In the genomic region with DNA sequence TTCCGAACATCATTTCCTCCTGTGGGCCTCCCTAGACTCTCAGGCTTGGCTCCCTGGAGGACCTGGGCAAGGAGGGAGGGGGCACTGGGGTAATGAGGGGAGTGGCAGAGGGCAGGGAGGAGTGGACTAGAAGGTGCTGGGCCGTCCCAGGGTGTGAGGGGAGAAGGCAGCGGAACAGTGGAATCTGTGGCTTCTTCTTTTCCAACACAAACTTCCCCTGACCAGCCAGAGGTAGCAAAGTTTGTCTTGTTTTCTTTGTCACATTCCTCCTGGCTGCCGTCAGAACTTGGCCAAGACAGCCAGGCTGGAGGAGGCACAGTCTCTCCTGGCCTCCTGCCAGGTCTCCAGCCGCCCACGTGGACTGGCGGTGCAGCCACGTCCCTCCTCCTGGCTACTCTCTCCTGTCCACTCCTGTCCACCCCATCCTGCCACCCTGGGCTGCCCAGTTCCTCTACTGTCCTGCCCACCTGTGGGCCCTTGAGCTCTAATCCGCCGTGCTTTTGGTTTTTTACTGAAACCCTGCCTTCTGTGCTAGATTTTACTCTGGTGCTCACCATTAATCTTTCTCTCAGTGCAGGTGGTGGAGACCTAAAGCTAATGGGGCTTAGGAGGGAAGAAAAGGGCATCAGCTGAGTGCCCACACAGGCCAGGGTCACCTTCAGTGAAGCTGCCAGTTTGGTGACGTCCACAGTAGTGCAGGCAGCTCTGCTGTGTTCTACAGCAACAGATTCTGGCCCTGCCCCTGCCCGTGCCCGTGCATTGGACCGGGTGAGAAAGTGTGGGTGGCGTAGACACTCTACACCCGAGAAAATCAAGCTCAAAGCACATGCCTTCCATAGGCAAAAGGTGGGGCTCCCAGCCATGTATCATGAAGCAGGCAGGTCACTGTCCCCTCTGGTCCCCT, we compare ENCODE assay signal across 8 cellular contexts. TPM values are rescaled to one million over a fixed set of nuclear protein-coding genes. Genes with fewer than 3 reads are reported as not detected.
A peak's percentile ranks its signal among the peaks of the same experiment; 100 is the strongest.
DNase-seq lines count a peak whose midpoint lies in the region; ATAC-seq and TF ChIP-seq lines count a peak whose summit lies in the region.

No MANE protein-coding gene starts in this region.

- H3K27ac ChIP-seq in right lobe of liver: peak overlapping the region in 1 of 3 donors; percentile 13
- H3K27ac ChIP-seq in upper lobe of right lung: no peak overlapping the region

- H3K4me1 ChIP-seq in right lobe of liver (no peaks in the 10 kb centered on the region), upper lobe of right lung (peaks cover 2% of the 10 kb centered on the region)

- H3K27ac Mint-ChIP-seq in chondrocyte (ENCODE audit: unreplicated experiment): peak overlapping the region; percentile 94
- no peak overlapping the region for H3K27ac Mint-ChIP-seq in activated T-helper 17 cell treated with anti-CD3 and anti-CD28 coated beads, Interleukin-2, amount 50 U/mL, for 72 hours

- no peak for TF ChIP-seq POLR2A in right lobe of liver (IDR thresholded peaks at IDR 0.05)

- H3K9me3 Mint-ChIP-seq in chondrocyte (ENCODE audit: low read depth): no peaks in the 10 kb centered on the region
- no peaks in the 10 kb centered on the region for H3K9me3 Mint-ChIP-seq in activated T-helper 17 cell treated with anti-CD3 and anti-CD28 coated beads, Interleukin-2, amount 50 U/mL, for 72 hours

- H3K27me3 ChIP-seq in right lobe of liver (no peaks in the 10 kb centered on the region), upper lobe of right lung (no peaks in the 10 kb centered on the region)

- H3K9me3 ChIP-seq in right lobe of liver: no peaks in the 10 kb centered on the region
- H3K9me3 ChIP-seq in upper lobe of right lung: no peaks in the 10 kb centered on the region

- TF ChIP-seq CTCF in chondrocyte (IDR thresholded peaks at IDR 0.05) (no peak), right lobe of liver (IDR thresholded peaks at IDR 0.05) (no peak), upper lobe of right lung (IDR thresholded peaks at IDR 0.05) (no peak)

- 50% methylated on average over 14 of the region's 16 CpGs for WGBS in right lobe of liver (ENCODE audit: insufficient coverage, low coverage, low lambda C conversion rate, missing lambda C conversion rate)

- peaks cover 51% of the 10 kb centered on the region for H3K4me1 Mint-ChIP-seq in chondrocyte (ENCODE audit: low read depth)
- H3K4me1 Mint-ChIP-seq in activated T-helper 17 cell treated with anti-CD3 and anti-CD28 coated beads, Interleukin-2, amount 50 U/mL, for 72 hours: peaks cover 3% of the 10 kb centered on the region

- peaks cover 3% of the 10 kb centered on the region for H3K27me3 Mint-ChIP-seq in chondrocyte (ENCODE audit: low read depth)
- no peaks in the 10 kb centered on the region for H3K27me3 Mint-ChIP-seq in activated T-helper 17 cell treated with anti-CD3 and anti-CD28 coated beads, Interleukin-2, amount 50 U/mL, for 72 hours

- H3K36me3 Mint-ChIP-seq in chondrocyte (ENCODE audit: low read depth): no peaks in the 10 kb centered on the region
- H3K36me3 Mint-ChIP-seq in activated T-helper 17 cell treated with anti-CD3 and anti-CD28 coated beads, Interleukin-2, amount 50 U/mL, for 72 hours (ENCODE audit: low read depth): no peaks in the 10 kb centered on the region

- no peak overlapping the region for H3K4me3 ChIP-seq in right lobe of liver
- H3K4me3 ChIP-seq in upper lobe of right lung: no peak overlapping the region

- ATAC-seq in right lobe of liver: peak; percentile 54 to 79 (median 60)
- ATAC-seq in upper lobe of right lung: peak; percentile 50
- no peak for ATAC-seq in activated T-helper 17 cell treated with anti-CD3 and anti-CD28 coated beads, Interleukin-2, amount 50 U/mL, for 72 hours (replicated peaks)

- intact Hi-C loops in right lobe of liver (cut with DNase I): no loop called here
- intact Hi-C loops in upper lobe of right lung (cut with DNase I): no loop called here

- H3K36me3 ChIP-seq in right lobe of liver (no peaks in the 10 kb centered on the region), upper lobe of right lung (no peaks in the 10 kb centered on the region)

- no peak overlapping the region for H3K4me3 Mint-ChIP-seq in chondrocyte (ENCODE audit: unreplicated experiment)
- no peak overlapping the region for H3K4me3 Mint-ChIP-seq in activated T-helper 17 cell treated with anti-CD3 and anti-CD28 coated beads, Interleukin-2, amount 50 U/mL, for 72 hours

- DNase-seq in DMS53 (lab: John Stamatoyannopoulos, UW): peak; percentile 47
- DNase-seq in DMS53 treated with DMSO at 0.1 percent for 48 hours (lab: John Stamatoyannopoulos, UW; ENCODE audit: unreplicated experiment): no peak
- no peak for DNase-seq in chondrocyte (ENCODE audit: low spot score)
- peak in 1 of 3 donors; percentile 78 for DNase-seq in right lobe of liver
- peak; percentile 75 for DNase-seq in upper lobe of right lung
- no peak for DNase-seq in NAMALWA (ENCODE audit: low spot score)
- DNase-seq in NCI-H1436 (lab: John Stamatoyannopoulos, UW): no peak

RNA-seq across cellular contexts. Expression of a gene that starts 2.8 kb away (rescaled TPM):
- total RNA-seq in chondrocyte (0.12 TPM in 1 of 3 replicates, not detected in the others), right lobe of liver (not detected), upper lobe of right lung (not detected)
- total RNA-seq in activated T-helper 17 cell treated with anti-CD3 and anti-CD28 coated beads, Interleukin-2, amount 50 U/mL, for 72 hours: not detected

RNA-seq across cellular contexts. Expression of a gene that starts 8.5 kb away (rescaled TPM):
- 4.2 to 6.0 TPM (median 5.5 TPM) in 3 replicates for total RNA-seq in chondrocyte
- total RNA-seq in right lobe of liver: under 1 TPM in 2 of 6 experiments, not detected in 4; 0.07 to 0.42 TPM
- 8.2 TPM for total RNA-seq in upper lobe of right lung
- total RNA-seq in activated T-helper 17 cell treated with anti-CD3 and anti-CD28 coated beads, Interleukin-2, amount 50 U/mL, for 72 hours: not detected

RNA-seq across cellular contexts. Expression of a gene that starts 10.7 kb away (rescaled TPM):
- total RNA-seq in chondrocyte (0.37 TPM in 1 of 3 replicates, not detected in the others), right lobe of liver (not detected), upper lobe of right lung (not detected)
- total RNA-seq in activated T-helper 17 cell treated with anti-CD3 and anti-CD28 coated beads, Interleukin-2, amount 50 U/mL, for 72 hours: not detected

RNA-seq across cellular contexts. Expression of a gene that starts 15.8 kb away (rescaled TPM):
- total RNA-seq in chondrocyte (not detected in 3 replicates), right lobe of liver (not detected), upper lobe of right lung (not detected)
- total RNA-seq in activated T-helper 17 cell treated with anti-CD3 and anti-CD28 coated beads, Interleukin-2, amount 50 U/mL, for 72 hours: not detected

RNA-seq across cellular contexts. Expression of a gene that starts 34.5 kb away (rescaled TPM):
- total RNA-seq in chondrocyte (11.2 to 18.3 TPM (median 13.4 TPM) in 3 replicates), right lobe of liver (1 to 10 TPM; 6.0 to 9.1 (median 8.0) TPM), upper lobe of right lung (12.5 TPM)
- 10 to 100 TPM; 52.4 to 85.5 TPM for total RNA-seq in activated T-helper 17 cell treated with anti-CD3 and anti-CD28 coated beads, Interleukin-2, amount 50 U/mL, for 72 hours

Comparison
In these comparisons a context has a peak if more than half of its experiments do, and no peak if none do; other contexts are left out.
1. DNase-seq: peak in DMS53 (single experiment) and upper lobe of right lung (single experiment); none in DMS53 treated with DMSO at 0.1 percent for 48 hours (single experiment), chondrocyte (single experiment), NAMALWA (single experiment) and NCI-H1436 (single experiment).